Comparison of ENCODE assay signal across 20 cellular contexts in genomic region chr6:154706389-154706788, GRCh38.
"Had no signal": no experiment of that assay in that cellular context is flagged by ENCODE, and none has a peak within 500 bp of the region (broad histone marks: within the 10 kb centered on the region; RNA-seq: fewer than 3 reads in every experiment).

No MANE protein-coding gene starts in this region.

- H3K4me3 Mint-ChIP-seq: mesothelial cell of epicardium had no signal

- H3K9me3 Mint-ChIP-seq: mesothelial cell of epicardium had no signal

- H3K27me3 ChIP-seq: esophagus muscularis mucosa, gastrocnemius medialis, left lung had no signal

- DNase-seq: dermis blood vessel endothelial cell; dorsolateral prefrontal cortex; effector CD4-positive, alpha-beta T cell; effector memory CD4-positive, alpha-beta T cell; foreskin fibroblast; foreskin melanocyte; gastrocnemius medialis; glutamatergic neuron; head of caudate nucleus; heart right ventricle; hippocampal formation; left cardiac atrium; left lung; left ventricle myocardium superior; lower lobe of right lung; mesenchymal stem cell; mucosa of descending colon had no signal

- H3K4me3 ChIP-seq: coronary artery, dorsolateral prefrontal cortex, esophagus muscularis mucosa, gastrocnemius medialis, heart right ventricle, left lung, lower lobe of right lung, mucosa of descending colon had no signal

- ATAC-seq: gastrocnemius medialis, left cardiac atrium, left lung, lower lobe of right lung, mucosa of descending colon had no signal

- H3K36me3 Mint-ChIP-seq: mesothelial cell of epicardium had no signal

- H3K9me3 ChIP-seq: esophagus muscularis mucosa, gastrocnemius medialis, heart right ventricle, left lung, lower lobe of right lung, mucosa of descending colon had no signal

- H3K36me3 ChIP-seq: esophagus muscularis mucosa, gastrocnemius medialis, heart right ventricle, left lung, lower lobe of right lung had no signal

- H3K4me1 Mint-ChIP-seq: mesothelial cell of epicardium had no signal

- H3K27ac ChIP-seq: coronary artery, dorsolateral prefrontal cortex, esophagus muscularis mucosa, gastrocnemius medialis, heart right ventricle, left lung, lower lobe of right lung had no signal

- H3K4me1 ChIP-seq: gastrocnemius medialis, left lung, lower lobe of right lung had no signal

- H3K27ac Mint-ChIP-seq: mesothelial cell of epicardium had no signal
